8 cellular contexts compared by ENCODE assay signal in the genomic region with DNA sequence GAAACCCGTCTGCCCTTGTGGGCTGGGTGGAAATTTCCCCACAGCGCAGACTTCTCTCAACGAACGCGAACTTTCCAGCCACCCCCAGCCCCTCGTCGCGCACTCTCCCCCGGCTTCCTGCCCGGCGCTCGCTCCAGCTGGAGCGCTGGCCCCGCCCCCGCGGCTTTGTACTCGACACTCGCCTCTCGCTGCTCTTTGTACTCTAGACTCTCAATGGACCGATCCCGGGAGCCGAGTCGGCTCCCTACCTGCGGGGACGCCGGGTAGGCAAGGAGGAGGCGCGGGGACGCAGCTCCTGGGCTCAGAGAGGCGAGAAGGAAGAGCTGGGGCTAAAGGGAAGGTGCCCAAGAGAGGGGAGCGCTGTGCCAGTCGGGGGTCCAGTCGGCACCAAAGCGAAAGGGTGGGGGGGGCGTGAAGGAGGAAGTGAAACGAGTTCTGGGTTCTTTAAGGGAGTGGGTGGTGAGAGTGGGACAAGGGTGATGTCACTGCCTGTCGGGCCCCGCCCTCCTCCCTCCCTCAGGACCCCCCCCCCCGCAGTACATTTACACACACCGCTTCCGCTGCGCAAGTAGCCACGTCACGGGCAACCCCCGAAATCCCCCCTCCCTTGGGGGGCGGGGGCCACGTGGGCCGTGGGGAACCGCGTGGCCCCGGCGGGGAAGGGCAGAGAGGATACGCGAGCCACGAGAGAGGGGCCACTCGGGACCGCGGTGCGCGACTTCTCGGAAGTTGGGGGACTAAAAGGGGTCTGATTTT. TPM values are rescaled to one million over a fixed set of nuclear protein-coding genes. Genes with fewer than 3 reads are reported as not detected.
A peak's percentile ranks its signal among the peaks of the same experiment; 100 is the strongest.
DNase-seq lines count a peak whose midpoint lies in the region; ATAC-seq, FAIRE-seq and TF ChIP-seq lines count a peak whose summit lies in the region.

No MANE protein-coding gene starts in this region.

- peak overlapping the region; percentile 76 for H3K4me3 ChIP-seq in coronary artery

- DNase-seq in GM12892 (ENCODE audit: insufficient read length) (peak; percentile 79), NCI-H526 treated with DMSO at 0.1 percent for 48 hours (lab: John Stamatoyannopoulos, UW) (peak; percentile 47), coronary artery (ENCODE audit: low spot score) (peak; percentile 92), left kidney (ENCODE audit: low read depth, low spot score) (peak; percentile 93)
- peak; percentile 91 for DNase-seq in activated CD4-positive, alpha-beta T cell treated with anti-CD3 and anti-CD28 coated beads, Interleukin-2, amount 50 U/mL, for 1 hour
- DNase-seq in stimulated activated CD4-positive, alpha-beta T cell treated with anti-CD3 and anti-CD28 coated beads, Interleukin-1b, Interleukin-23, amount 100 ng/mL, for 4 hours (ENCODE audit: low read depth in 2 of 2) = peak; percentile 89 to 93

- peak; percentile 25 for ATAC-seq in HG03159 (IDR thresholded peaks at IDR 0.05; ENCODE audit: unreplicated experiment)
- no peak for ATAC-seq in HG03139 (IDR thresholded peaks at IDR 0.05; ENCODE audit: unreplicated experiment)

- peak overlapping the region; percentile 93 for H3K27ac ChIP-seq in coronary artery

- no peak for TF ChIP-seq CTCF in coronary artery (IDR thresholded peaks at IDR 0.05)

- TF ChIP-seq POLR2A in GM12892 (IDR thresholded peaks at IDR 0.05; ENCODE audit: low read depth, low read length) = no peak

- FAIRE-seq in GM12892 (lab: Jason Lieb, UNC) = no peak

RNA-seq across cellular contexts. Expression of gene KDM6B, which starts 9.7 kb away (rescaled TPM):
- 3.9 TPM for polyA plus RNA-seq in GM12892 (2012; ENCODE audit: missing spikeins)

RNA-seq across cellular contexts. Expression of gene TMEM88, which starts 11.2 kb away (rescaled TPM):
- 0.76 TPM for polyA plus RNA-seq in GM12892 (2012; ENCODE audit: missing spikeins)

RNA-seq across cellular contexts. Expression of gene NAA38, which starts 13.6 kb away (rescaled TPM):
- polyA plus RNA-seq in GM12892 (2012; ENCODE audit: missing spikeins) = 76.3 TPM

RNA-seq across cellular contexts. Expression of gene CYB5D1, which starts 14.1 kb away (rescaled TPM):
- polyA plus RNA-seq in GM12892 (2012; ENCODE audit: missing spikeins) = 4.9 TPM

RNA-seq across cellular contexts. Expression of gene CHD3, which starts 44.9 kb away (rescaled TPM):
- 34.9 TPM for polyA plus RNA-seq in GM12892 (2012; ENCODE audit: missing spikeins)
